16 cellular contexts compared by ENCODE assay signal in genomic region chr5:34035732-34036131, GRCh38. TPM values are rescaled to one million over a fixed set of nuclear protein-coding genes. Genes with fewer than 3 reads are reported as not detected.
DNase-seq lines count a peak whose midpoint lies in the region; TF ChIP-seq lines count a peak whose summit lies in the region.
"Had no signal": no experiment of that assay in that cellular context is flagged by ENCODE, and none has a peak within 500 bp of the region (broad histone marks: within the 10 kb centered on the region; RNA-seq: fewer than 3 reads in every experiment).

No MANE protein-coding gene starts in this region.

- BruUV-seq in Caco-2 (replicated peaks; lab: Mats Ljungman, UMichigan): no TSS peak
- no TSS peak for BruUV-seq in OCI-LY7 (replicated peaks; lab: Mats Ljungman, UMichigan)

- H3K9me3 Mint-ChIP-seq in Caco-2 (ENCODE audit: unreplicated experiment): no peaks in the 10 kb centered on the region
- H3K9me3 Mint-ChIP-seq: CD4-positive, alpha-beta T cell had no signal

- no peaks in the 10 kb centered on the region for H4K20me1 ChIP-seq in OCI-LY7 (ENCODE audit: insufficient read depth, low read length)

- H3K36me3 ChIP-seq in Caco-2 (ENCODE audit: control insufficient read depth, insufficient read depth, low read length) (peaks cover 3% of the 10 kb centered on the region), thyroid gland (no peaks in the 10 kb centered on the region), OCI-LY7 (ENCODE audit: insufficient read depth, low read length) (no peaks in the 10 kb centered on the region)
- H3K36me3 ChIP-seq: BE2C had no signal

- no peaks in the 10 kb centered on the region for H3K36me3 Mint-ChIP-seq in Caco-2 (ENCODE audit: insufficient read depth, unreplicated experiment)

- no peaks in the 10 kb centered on the region for H3K27me3 ChIP-seq in Caco-2 (replicated peaks; ENCODE audit: control insufficient read depth, insufficient read depth, low read length)
- H3K27me3 ChIP-seq in thyroid gland: no peaks in the 10 kb centered on the region
- H3K27me3 ChIP-seq: BE2C had no signal

- peaks cover 70% of the 10 kb centered on the region for H3K4me1 ChIP-seq in Caco-2
- no peaks in the 10 kb centered on the region for H3K4me1 ChIP-seq in thyroid gland
- H3K4me1 ChIP-seq in OCI-LY7 (ENCODE audit: insufficient read depth, low read length, poor library complexity, severe bottlenecking): no peaks in the 10 kb centered on the region
- H3K4me1 ChIP-seq: BE2C had no signal

- H3K9me3 ChIP-seq in Caco-2 (peaks cover 5% of the 10 kb centered on the region; the same call in 1 of the 2 replicates), thyroid gland (no peaks in the 10 kb centered on the region), OCI-LY7 (ENCODE audit: low read length) (no peaks in the 10 kb centered on the region)
- H3K9me3 ChIP-seq: BE2C had no signal

- no peaks in the 10 kb centered on the region for H3K79me2 ChIP-seq in OCI-LY7 (ENCODE audit: insufficient read depth, low read depth, low read length)

- intact Hi-C loops in Caco-2 (cut with micrococcal nuclease; ENCODE audit: unreplicated experiment) (loop anchor here (2.0 kb wide), 2 partner anchors 25 to 35 kb away; no protein-coding TSS in a partner anchor), thyroid gland (cut with DNase I) (no loop called here), OCI-LY7 (cut with micrococcal nuclease; ENCODE audit: unreplicated experiment) (no loop called here)

- H3K27me3 Mint-ChIP-seq in Caco-2 (ENCODE audit: insufficient read depth, unreplicated experiment): no peaks in the 10 kb centered on the region
- H3K27me3 Mint-ChIP-seq: CD4-positive, alpha-beta T cell had no signal

- TF ChIP-seq POLR2A in thyroid gland (IDR thresholded peaks at IDR 0.05): no peak

- H3K27ac ChIP-seq in thyroid gland (no peak overlapping the region), OCI-LY7 (ENCODE audit: low read depth, low read length, poor library complexity, severe bottlenecking) (no peak overlapping the region)

- H3K4me3 Mint-ChIP-seq in Caco-2 (ENCODE audit: unreplicated experiment): no peak overlapping the region
- H3K4me3 Mint-ChIP-seq: CD4-positive, alpha-beta T cell; H9 had no signal

- WGBS in thyroid gland, 2 donors: 84 to 94% methylated on average over 3 of the region's 3 CpGs

- no peaks in the 10 kb centered on the region for H3K9me2 ChIP-seq in OCI-LY7 (ENCODE audit: insufficient read depth, low read length)

- CTCF ChIA-PET in Caco-2 (lab: Charles Lee): interaction anchor here (0.7 kb wide), 1 partner anchor 15 kb away, joined by 5 read pairs; no protein-coding TSS in a partner anchor
- CTCF ChIA-PET in OCI-LY7 (lab: Charles Lee; ENCODE audit: unreplicated experiment): no interaction called here

- H3K4me1 Mint-ChIP-seq in Caco-2 (ENCODE audit: low read depth, unreplicated experiment): peaks cover 33% of the 10 kb centered on the region

- H2AFZ ChIP-seq in OCI-LY7 (ENCODE audit: low read length): no peak overlapping the region

- H3K4me3 ChIP-seq in Caco-2 (ENCODE audit: low read depth, low read length): no peak overlapping the region
- H3K4me3 ChIP-seq in epithelial cell of proximal tubule (ENCODE audit: low read depth, low read length): peak overlapping the region; percentile 10
- H3K4me3 ChIP-seq in thyroid gland (replicated peaks in 1 of 3): no peak overlapping the region
- H3K4me3 ChIP-seq in OCI-LY7 (ENCODE audit: low read depth, low read length, poor library complexity, severe bottlenecking): no peak overlapping the region

- TF ChIP-seq CTCF in Caco-2 (IDR thresholded peaks at IDR 0.05; ENCODE audit: insufficient read depth in 1 of 2, low read depth in 1 of 2, low read length in 1 of 2, severe bottlenecking in 1 of 2, unreplicated experiment in 1 of 2) (no peak), epithelial cell of proximal tubule (conservative IDR thresholded peaks at IDR 0.05; ENCODE audit: low read depth, low read length) (no peak), thyroid gland (IDR thresholded peaks at IDR 0.05) (no peak), OCI-LY7 (conservative IDR thresholded peaks at IDR 0.05; ENCODE audit: low read length) (no peak)

- no peak overlapping the region for H3K4me2 ChIP-seq in OCI-LY7 (ENCODE audit: low read length)

- POLR2A ChIA-PET in Caco-2 (lab: Charles Lee): interaction anchor here (1.2 kb wide), 1 partner anchor 28 kb away, joined by 10 read pairs; the partner anchor contains the start of gene AMACR
- POLR2A ChIA-PET in OCI-LY7 (lab: Charles Lee): interaction anchor here (0.8 kb wide), 1 partner anchor 14 kb away, joined by 3 read pairs; no protein-coding TSS in a partner anchor

- DNase-seq in Caco-2 (no peak), NCI-H2196 (lab: John Stamatoyannopoulos, UW; ENCODE audit: unreplicated experiment) (peak; percentile 40), epithelial cell of proximal tubule (ENCODE audit: low read depth) (no peak), medulla oblongata (ENCODE audit: extremely low spot score) (peak; percentile 39), thyroid gland (no peak), OCI-LY7 (ENCODE audit: low spot score) (no peak)
- no peak for DNase-seq in activated CD4-positive, alpha-beta T cell treated with anti-CD3 and anti-CD28 coated beads for 4 hours
- DNase-seq in activated CD8-positive, alpha-beta memory T cell treated with anti-CD3 and anti-CD28 coated beads, Interleukin-2, amount 50 U/mL, for 48 hours: no peak
- DNase-seq: ACHN; BE2C; Calu3; CD4-positive, alpha-beta T cell; DMS79 treated with DMSO at 0.1 percent for 48 hours; GF-D8; H9 had no signal

- H3K27ac Mint-ChIP-seq in Caco-2 (ENCODE audit: unreplicated experiment): peak overlapping the region; percentile 26
- H3K27ac Mint-ChIP-seq: CD4-positive, alpha-beta T cell; H9 had no signal

RNA-seq across cellular contexts. Expression of gene C1QTNF3, which starts 7.3 kb away (rescaled TPM):
- total RNA-seq in Caco-2 (2022) (2.5 and 4.4 TPM in 2 replicates), epithelial cell of proximal tubule (0.36 and 2.8 TPM in 2 replicates), thyroid gland (10 to 100 TPM in 1 of 4 donors, 1 to 10 TPM in 3; 6.2 to 12.3 (median 8.8) TPM), OCI-LY7 (2022) (3.6 and 4.2 TPM in 2 replicates)
- total RNA-seq in OCI-LY7 (2014; rRNA removed; shearing (Covaris generic)): 7.2 and 7.5 TPM in 2 replicates

RNA-seq across cellular contexts. Expression of gene AMACR, which starts 27.9 kb away (rescaled TPM):
- total RNA-seq in Caco-2 (2022) (196 and 204 TPM in 2 replicates), epithelial cell of proximal tubule (5.4 and 6.4 TPM in 2 replicates), thyroid gland (10 to 100 TPM; 10.6 to 17.9 (median 13.5) TPM), OCI-LY7 (2022) (4.3 and 5.0 TPM in 2 replicates)
- total RNA-seq in OCI-LY7 (2014; rRNA removed; shearing (Covaris generic)): 4.1 and 4.5 TPM in 2 replicates

RNA-seq across cellular contexts. Expression of gene SLC45A2, which starts 51.2 kb away (rescaled TPM):
- total RNA-seq in Caco-2 (2022): 0.91 and 1.1 TPM in 2 replicates
- total RNA-seq in epithelial cell of proximal tubule: not detected in 2 replicates
- total RNA-seq in thyroid gland: not detected
- not detected in 2 replicates for total RNA-seq in OCI-LY7 (2014; rRNA removed; shearing (Covaris generic))
- total RNA-seq in OCI-LY7 (2022): not detected in 2 replicates
- total RNA-seq: Calu3; CD4-positive, alpha-beta T cell; H1; H9 had no signal

Comparison
In these comparisons a context has a peak if more than half of its experiments do, and no peak if none do; other contexts are left out.
1. DNase-seq: peak in NCI-H2196 (single experiment) and medulla oblongata (single experiment); none in Caco-2 (0 of 2), epithelial cell of proximal tubule (single experiment), thyroid gland (0 of 2), OCI-LY7 (single experiment), activated CD4-positive, alpha-beta T cell treated with anti-CD3 and anti-CD28 coated beads for 4 hours (0 of 2) and activated CD8-positive, alpha-beta memory T cell treated with anti-CD3 and anti-CD28 coated beads, Interleukin-2, amount 50 U/mL, for 48 hours (single experiment).
2. RNA of gene AMACR, which starts 27.9 kb away (total RNA-seq): 196 to 204 TPM in Caco-2; 10.6 to 17.9 TPM in thyroid gland, 5.4 to 6.4 TPM in epithelial cell of proximal tubule and 4.1 to 5.0 TPM in OCI-LY7; every median in the first group is over 10 times any median in the second.